11 cellular contexts compared by ENCODE assay signal in genomic region chr6:164507197-164507957, GRCh38.
A peak's percentile ranks its signal among the peaks of the same experiment; 100 is the strongest.
DNase-seq lines count a peak whose midpoint lies in the region; ATAC-seq and TF ChIP-seq lines count a peak whose summit lies in the region.
"Had no signal": no experiment of that assay in that cellular context is flagged by ENCODE, and none has a peak within 500 bp of the region (broad histone marks: within the 10 kb centered on the region; RNA-seq: fewer than 3 reads in every experiment).

No MANE protein-coding gene starts in this region.

- H3K27me3 Mint-ChIP-seq in naive thymus-derived CD4-positive, alpha-beta T cell, result no peaks in the 10 kb centered on the region

- peak overlapping the region; percentile 49 for H3K4me3 ChIP-seq in epithelial cell of proximal tubule (ENCODE audit: low read depth, low read length)
- no peak overlapping the region for H3K4me3 ChIP-seq in naive thymus-derived CD4-positive, alpha-beta T cell (ENCODE audit: low read length)
- H3K4me3 ChIP-seq: right atrium auricular region had no signal

- ATAC-seq in GM18499 (IDR thresholded peaks at IDR 0.05; ENCODE audit: insufficient read depth, unreplicated experiment) (peak; percentile 79), GM21723 (IDR thresholded peaks at IDR 0.05; ENCODE audit: unreplicated experiment) (peak; percentile 75), HG03565 (IDR thresholded peaks at IDR 0.05; ENCODE audit: unreplicated experiment) (peak; percentile 82), GM18505 (IDR thresholded peaks at IDR 0.05; ENCODE audit: unreplicated experiment) (no peak)
- no peak for ATAC-seq in naive thymus-derived CD4-positive, alpha-beta T cell
- ATAC-seq: activated T-cell treated with anti-CD3 and anti-CD28 coated beads, Interleukin-2, amount 50 U/mL, for 4 hours had no signal

- no peak overlapping the region for H3K4me3 Mint-ChIP-seq in naive thymus-derived CD4-positive, alpha-beta T cell
- H3K4me3 Mint-ChIP-seq: activated T-cell treated with anti-CD3 and anti-CD28 coated beads, Interleukin-2, amount 50 U/mL, for 4 hours had no signal

- TF ChIP-seq CTCF in epithelial cell of proximal tubule (conservative IDR thresholded peaks at IDR 0.05; ENCODE audit: low read depth, low read length), result no peak

- intact Hi-C loops in naive thymus-derived CD4-positive, alpha-beta T cell (cut with micrococcal nuclease), result no loop called here

- H3K27ac ChIP-seq in naive thymus-derived CD4-positive, alpha-beta T cell (ENCODE audit: low read depth, low read length), result no peak overlapping the region

- H3K4me1 ChIP-seq in naive thymus-derived CD4-positive, alpha-beta T cell (ENCODE audit: control insufficient read depth in 2 of 2, insufficient read depth in 2 of 2, low read length in 2 of 2), result no peaks in the 10 kb centered on the region
- H3K4me1 ChIP-seq: right atrium auricular region had no signal

- CTCF ChIA-PET in naive thymus-derived CD4-positive, alpha-beta T cell (lab: Charles Lee), result no interaction called here

- no peaks in the 10 kb centered on the region for H3K9me3 ChIP-seq in naive thymus-derived CD4-positive, alpha-beta T cell (ENCODE audit: control insufficient read depth in 2 of 3, low read length in 3 of 3)
- H3K9me3 ChIP-seq: right atrium auricular region had no signal

- peaks cover 0 to 19% (median 8%) of the 10 kb centered on the region in 11 donors for H3K9me3 Mint-ChIP-seq in naive thymus-derived CD4-positive, alpha-beta T cell

- no peaks in the 10 kb centered on the region for H3K4me1 Mint-ChIP-seq in naive thymus-derived CD4-positive, alpha-beta T cell

- POLR2A ChIA-PET in naive thymus-derived CD4-positive, alpha-beta T cell (lab: Charles Lee), result no interaction called here

- H3K36me3 Mint-ChIP-seq in naive thymus-derived CD4-positive, alpha-beta T cell, result no peaks in the 10 kb centered on the region

- H3K36me3 ChIP-seq in naive thymus-derived CD4-positive, alpha-beta T cell (ENCODE audit: control insufficient read depth in 2 of 3, insufficient read depth in 3 of 3, low read length in 3 of 3), result no peaks in the 10 kb centered on the region
- H3K36me3 ChIP-seq: right atrium auricular region had no signal

- DNase-seq in epithelial cell of proximal tubule (ENCODE audit: low read depth) (peak; percentile 6), NCI-H2081 (lab: John Stamatoyannopoulos, UW) (no peak), germinal center (ENCODE audit: low spot score) (no peak)
- no peak for DNase-seq in naive thymus-derived CD4-positive, alpha-beta T cell
- DNase-seq: activated T-cell treated with anti-CD3 and anti-CD28 coated beads, Interleukin-2, amount 50 U/mL, for 4 hours; AML-193 had no signal

- no peak overlapping the region for H3K27ac Mint-ChIP-seq in naive thymus-derived CD4-positive, alpha-beta T cell

- TF ChIP-seq POLR2A in GM18505 (IDR thresholded peaks at IDR 0.05; ENCODE audit: borderline replicate concordance, extremely low read depth, insufficient read depth, insufficient read length), result no peak

- H3K27me3 ChIP-seq in naive thymus-derived CD4-positive, alpha-beta T cell (ENCODE audit: control insufficient read depth in 2 of 2, insufficient read depth in 2 of 2, low read length in 2 of 2), result no peaks in the 10 kb centered on the region
- H3K27me3 ChIP-seq: right atrium auricular region had no signal

Comparison
In these comparisons a context has a peak if more than half of its experiments do, and no peak if none do; other contexts are left out.
1. ATAC-seq: peak in GM18499 (single experiment), GM21723 (single experiment) and HG03565 (single experiment); none in GM18505 (single experiment) and naive thymus-derived CD4-positive, alpha-beta T cell (single experiment).